21 cellular contexts compared by ENCODE assay signal in the genomic region with DNA sequence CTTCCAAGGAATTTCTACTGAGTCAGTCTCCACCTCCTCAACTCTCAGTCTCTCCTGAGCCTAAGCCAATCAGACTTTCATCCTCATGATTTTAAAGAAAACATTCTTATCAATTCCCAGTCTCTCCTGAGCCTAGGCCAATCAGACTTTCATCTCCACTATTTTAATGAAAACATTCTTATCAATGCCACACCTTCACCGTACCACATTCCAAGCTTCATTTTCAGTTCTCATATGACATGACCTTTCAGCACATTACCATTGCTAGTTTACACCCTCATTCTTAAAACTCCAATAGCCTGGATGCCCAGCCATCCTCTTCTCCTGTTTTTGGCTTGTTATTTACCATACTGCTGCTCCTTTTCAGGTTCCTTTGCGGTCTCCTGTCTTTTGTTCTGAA.
"Had no signal": no experiment of that assay in that cellular context is flagged by ENCODE, and none has a peak within 500 bp of the region (broad histone marks: within the 10 kb centered on the region; RNA-seq: fewer than 3 reads in every experiment).

No MANE protein-coding gene starts in this region.

- H3K4me3 ChIP-seq: MG63, SK-N-MC had no signal

- H3K9me3 ChIP-seq: MG63 had no signal

- DNase-seq: IMR-90, Karpas-422, KG1, MG63, NCI-H1092, NCI-H1105 treated with DMSO at 0.1 percent for 48 hours, NCI-H1417 treated with DMSO at 0.1 percent for 48 hours, NCI-H146, NCI-H1694 treated with DMSO at 0.1 percent for 48 hours, NCI-H1930, NCI-H2081, NCI-H2107, NCI-H2227 treated with DMSO at 0.1 percent for 48 hours, NCI-H446, NCI-H510A, NCI-H524 treated with DMSO at 0.1 percent for 48 hours, NCI-H69, SHP77 had no signal

- H3K27me3 ChIP-seq: MG63 had no signal

- ATAC-seq: Panc1 had no signal

- H3K36me3 ChIP-seq: MG63 had no signal

- H3K27ac ChIP-seq: RWPE1, SK-N-MC had no signal
